Comparison of ENCODE assay signal across 1 cellular context in the genomic region with DNA sequence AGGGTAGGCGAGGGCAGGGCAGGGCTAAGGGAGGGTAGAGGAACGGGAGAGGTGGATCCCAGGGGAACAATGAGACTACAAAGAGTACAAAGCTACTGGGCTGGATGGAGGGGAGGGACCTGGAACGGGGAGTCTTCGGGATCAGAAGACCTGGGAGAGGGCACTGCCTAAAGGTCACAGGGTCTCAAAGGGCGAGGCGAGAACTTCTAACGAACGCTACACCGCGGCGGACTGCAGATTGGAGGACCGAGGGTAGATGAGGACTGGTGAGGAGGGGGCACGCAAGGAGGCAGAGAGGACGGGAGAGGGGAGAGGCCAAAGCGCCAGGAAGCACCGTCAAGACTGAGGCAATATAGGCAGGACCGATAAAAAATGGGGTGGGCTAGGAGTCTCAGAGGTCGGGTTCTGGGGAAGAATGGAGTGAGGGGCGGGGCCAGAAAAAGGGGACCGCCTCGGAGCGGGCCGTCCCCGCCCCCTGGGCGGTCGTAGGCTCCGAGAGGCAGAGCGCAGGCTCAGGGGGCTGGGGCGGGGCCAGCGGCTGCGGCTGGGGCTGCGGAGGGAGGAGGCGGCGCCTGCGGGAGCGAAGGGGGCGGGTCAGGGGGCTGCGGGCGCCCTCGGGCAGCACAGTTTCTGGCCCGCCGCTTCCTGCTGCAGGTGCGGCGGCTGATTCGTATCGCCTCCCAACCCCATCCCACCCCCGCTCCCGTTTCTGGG.
TF ChIP-seq lines count a peak whose summit lies in the region.

No MANE protein-coding gene starts in this region.

TF ChIP-seq in endothelial cell of umbilical vein, 7 proteins besides CTCF, POLR2A, EP300 and RAD21:
- TF ChIP-seq, protein P1, sequence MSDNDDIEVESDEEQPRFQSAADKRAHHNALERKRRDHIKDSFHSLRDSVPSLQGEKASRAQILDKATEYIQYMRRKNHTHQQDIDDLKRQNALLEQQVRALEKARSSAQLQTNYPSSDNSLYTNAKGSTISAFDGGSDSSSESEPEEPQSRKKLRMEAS (IDR thresholded peaks at IDR 0.05; ENCODE audit: insufficient read depth, insufficient read length) = no peak
